In the genomic region with DNA sequence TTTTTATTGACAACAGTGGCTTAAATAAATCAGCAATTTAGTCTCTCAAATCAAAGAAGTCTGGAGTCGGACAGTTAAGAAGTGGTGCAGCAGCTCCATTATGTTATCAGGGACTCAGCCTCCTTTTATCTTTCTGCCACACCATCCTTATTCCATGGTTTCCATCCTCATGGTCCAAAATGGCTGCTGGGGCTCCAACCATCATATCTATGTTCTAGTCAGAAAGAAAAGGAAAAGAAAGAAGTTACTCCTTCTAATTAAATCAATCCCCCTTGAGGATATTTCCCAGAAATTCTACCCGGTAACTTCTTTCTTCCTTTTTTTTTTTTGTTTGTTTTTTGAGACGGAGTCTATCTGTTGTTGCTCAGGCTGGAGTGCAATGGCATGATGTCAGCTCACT, we compare ENCODE assay signal across 36 cellular contexts.
"Had no signal": no experiment of that assay in that cellular context is flagged by ENCODE, and none has a peak within 500 bp of the region (broad histone marks: within the 10 kb centered on the region; RNA-seq: fewer than 3 reads in every experiment).

No MANE protein-coding gene starts in this region.

- DNase-seq: Karpas-422, Kasumi-1, MG63, MM.1S, MV-4-11, NCI-H1048, NCI-H1092, NCI-H1092 treated with DMSO at 0.1 percent for 48 hours, NCI-H1105, NCI-H1105 treated with DMSO at 0.1 percent for 48 hours, NCI-H1417, NCI-H1417 treated with DMSO at 0.1 percent for 48 hours, NCI-H1436, NCI-H1436 treated with DMSO at 0.1 percent for 48 hours, NCI-H146, NCI-H1694, NCI-H1694 treated with DMSO at 0.1 percent for 48 hours, NCI-H187, NCI-H187 treated with DMSO at 0.1 percent for 48 hours, NCI-H1930, NCI-H2029, NCI-H2029 treated with DMSO at 0.1 percent for 48 hours, NCI-H2081, NCI-H2081 treated with DMSO at 0.1 percent for 48 hours, NCI-H2107, NCI-H2171, NCI-H2171 treated with DMSO at 0.1 percent for 48 hours, NCI-H2227 treated with DMSO at 0.1 percent for 48 hours, NCI-H226, NCI-H345, NCI-H446, NCI-H446 treated with DMSO at 0.1 percent for 48 hours, NCI-H510A, NCI-H510A treated with DMSO at 0.1 percent for 48 hours, NCI-H524, NCI-H524 treated with DMSO at 0.1 percent for 48 hours had no signal

- H3K36me3 ChIP-seq: MG63 had no signal

- H3K9me3 ChIP-seq: MG63 had no signal

- H3K4me3 ChIP-seq: MG63 had no signal
